In genomic region chr10:61751599-61751998, GRCh38 we compare ENCODE assay signal across 8 cellular contexts.
A peak's percentile ranks its signal among the peaks of the same experiment; 100 is the strongest.
DNase-seq lines count a peak whose midpoint lies in the region; ATAC-seq and TF ChIP-seq lines count a peak whose summit lies in the region.

No MANE protein-coding gene starts in this region.

- H3K9me3 Mint-ChIP-seq in CD4-positive, alpha-beta T cell: no peaks in the 10 kb centered on the region
- no peaks in the 10 kb centered on the region; a peak in 1 of 5 replicates for H3K9me3 Mint-ChIP-seq in H9

- peaks cover 29% of the 10 kb centered on the region for H3K4me1 Mint-ChIP-seq in CD4-positive, alpha-beta T cell (ENCODE audit: low read depth)
- peaks cover 25 to 26% of the 10 kb centered on the region in 2 experiments for H3K4me1 Mint-ChIP-seq in H9

- no peak overlapping the region for H3K56ac ChIP-seq in H9 (ENCODE audit: insufficient read length, low read depth, low read length)

- no peaks in the 10 kb centered on the region for H3K23me2 ChIP-seq in H9 (ENCODE audit: insufficient read length, low read depth, low read length, poor library complexity, severe bottlenecking)

- H3K14ac ChIP-seq in H9 (ENCODE audit: insufficient read depth, low read length): no peak overlapping the region

- H2AFZ ChIP-seq in PC-3 (ENCODE audit: low read length): peak overlapping the region; percentile 12
- H2AFZ ChIP-seq in H9 (ENCODE audit: low read length): no peak overlapping the region

- no peak overlapping the region for H4K5ac ChIP-seq in H9 (ENCODE audit: insufficient read length, low read depth, low read length)

- no peaks in the 10 kb centered on the region for H3K9me3 ChIP-seq in CD4-positive, alpha-beta T cell (ENCODE audit: control insufficient read depth, low read length)
- H3K9me3 ChIP-seq in PC-3 (ENCODE audit: low read length) (no peaks in the 10 kb centered on the region), right cardiac atrium (ENCODE audit: control insufficient read depth, low read length) (no peaks in the 10 kb centered on the region), H9 (ENCODE audit: control insufficient read depth, low read depth, low read length) (no peaks in the 10 kb centered on the region)

- H3K27me3 ChIP-seq in CD4-positive, alpha-beta T cell (ENCODE audit: control insufficient read depth, insufficient read depth, low read length): no peaks in the 10 kb centered on the region
- H3K27me3 ChIP-seq in PC-3 (ENCODE audit: low read length) (no peaks in the 10 kb centered on the region), right cardiac atrium (ENCODE audit: control insufficient read depth, insufficient read depth) (no peaks in the 10 kb centered on the region), H9 (ENCODE audit: insufficient read depth, low read length) (no peaks in the 10 kb centered on the region)

- H2BK12ac ChIP-seq in H9 (ENCODE audit: insufficient read length, low read depth, low read length): no peak overlapping the region

- no peak for ATAC-seq in CD4-positive, alpha-beta T cell (ENCODE audit: poor library complexity)
- peak; percentile 9 for ATAC-seq in GM21526 (IDR thresholded peaks at IDR 0.05; ENCODE audit: low FRiP score, unreplicated experiment)
- peak; percentile 18 for ATAC-seq in PC-3
- ATAC-seq in left colon: peak; percentile 3
- ATAC-seq in right cardiac atrium: no peak

- H3K79me1 ChIP-seq in H9 (ENCODE audit: insufficient read depth, low read depth, low read length, poor library complexity, severe bottlenecking): no peaks in the 10 kb centered on the region

- H3K4ac ChIP-seq in H9 (ENCODE audit: low read depth, low read length): no peak overlapping the region

- H3F3A ChIP-seq in PC-3 (ENCODE audit: low read length, unreplicated experiment): no peaks in the 10 kb centered on the region

- H3K4me3 Mint-ChIP-seq in CD4-positive, alpha-beta T cell: no peak overlapping the region
- no peak overlapping the region for H3K4me3 Mint-ChIP-seq in H9

- no peak overlapping the region for H4K91ac ChIP-seq in H9 (ENCODE audit: insufficient read length, low read depth, low read length)

- H3K9ac ChIP-seq in PC-3 (ENCODE audit: low read length) (peak overlapping the region; percentile 0; the same call in 1 of the 2 replicates), H9 (ENCODE audit: extremely low read depth, insufficient read length, low read length) (no peak overlapping the region)

- H2BK5ac ChIP-seq in H9 (ENCODE audit: insufficient read length, low read length): no peak overlapping the region

- H3K4me1 ChIP-seq in PC-3 (ENCODE audit: insufficient read depth, low read length) (peaks cover 26% of the 10 kb centered on the region), right cardiac atrium (ENCODE audit: control insufficient read depth, insufficient read depth, low read length) (no peaks in the 10 kb centered on the region), H9 (ENCODE audit: insufficient read depth, low read length) (no peaks in the 10 kb centered on the region)

- H3K4me2 ChIP-seq in PC-3 (ENCODE audit: low read length) (peak overlapping the region; percentile 55), H9 (ENCODE audit: insufficient read depth, insufficient read length, low read length) (no peak overlapping the region)

- H3K4me3 ChIP-seq in PC-3 (ENCODE audit: low read length): peak overlapping the region; percentile 12
- H3K4me3 ChIP-seq in right cardiac atrium (ENCODE audit: low read length): no peak overlapping the region

- H3K18ac ChIP-seq in H9 (ENCODE audit: insufficient read length, low read depth, low read length): no peak overlapping the region

- WGBS in right cardiac atrium: 68% methylated on average over 3 of the region's 3 CpGs
- no CpG with 5 or more reads among the region's 3 CpGs for WGBS in H9 (ENCODE audit: extremely low coverage, insufficient read length, low lambda C conversion rate)

- no peak overlapping the region for H3T11ph ChIP-seq in H9 (ENCODE audit: low read length)

- H4K20me1 ChIP-seq in PC-3 (ENCODE audit: low read length): no peaks in the 10 kb centered on the region
- no peaks in the 10 kb centered on the region for H4K20me1 ChIP-seq in H9 (ENCODE audit: control insufficient read depth, insufficient read depth, insufficient read length)

- no TSS peak for BruUV-seq in PC-3 (replicated peaks; lab: Mats Ljungman, UMichigan)

- intact Hi-C loops in CD4-positive, alpha-beta T cell (cut with DNase I, micrococcal nuclease): loop anchor here (2.0 to 5.0 kb wide), 6 partner anchors 66 to 496 kb away; partner anchors contain the start of gene ARID5B (in 1 of the 2)
- intact Hi-C loops in PC-3 (cut with micrococcal nuclease): loop anchor here (1.0 to 10.0 kb wide), 6 partner anchors 68 to 633 kb away; no protein-coding TSS in a partner anchor
- intact Hi-C loops in left colon (cut with DNase I, micrococcal nuclease): loop anchor here in 1 of 2 donors (10.0 kb wide), 1 partner anchor 83 kb away; no protein-coding TSS in a partner anchor
- intact Hi-C loops in right cardiac atrium (cut with DNase I): no loop called here

- H2AK5ac ChIP-seq in H9 (ENCODE audit: insufficient read length, low read length): no peak overlapping the region

- CTCF ChIA-PET in CD4-positive, alpha-beta T cell (lab: Charles Lee): interaction anchor here (0.6 to 2.1 kb wide), 10 partner anchors 15 to 493 kb away, joined by 3 to 20 read pairs (median 5); no protein-coding TSS in a partner anchor
- CTCF ChIA-PET in PC-3 (lab: Charles Lee): interaction anchor here (0.7 to 2.1 kb wide), 14 partner anchors 10 to 933 kb away, joined by 3 to 76 read pairs (median 11); partner anchors contain the start of gene ARID5B

- H2BK120ac ChIP-seq in H9 (ENCODE audit: low read depth, low read length, poor library complexity, severe bottlenecking): no peak overlapping the region

- POLR2A ChIA-PET in CD4-positive, alpha-beta T cell (lab: Charles Lee): interaction anchor here (0.6 to 2.0 kb wide), 6 partner anchors 10 to 192 kb away, joined by 4 to 10 read pairs (median 8); partner anchors contain the start of gene ARID5B
- POLR2A ChIA-PET in PC-3 (lab: Charles Lee; ENCODE audit: unreplicated experiment): interaction anchor here (0.6 to 1.6 kb wide), 3 partner anchors 68 to 172 kb away, joined by 3 to 16 read pairs (median 4); no protein-coding TSS in a partner anchor

- no peaks in the 10 kb centered on the region for H3K36me3 ChIP-seq in PC-3 (ENCODE audit: low read depth, low read length)

- H3K27me3 Mint-ChIP-seq in CD4-positive, alpha-beta T cell: no peaks in the 10 kb centered on the region
- H3K27me3 Mint-ChIP-seq in H9 (ENCODE audit: low read depth): no peaks in the 10 kb centered on the region

- H3K27ac ChIP-seq in CD4-positive, alpha-beta T cell (ENCODE audit: low read depth, low read length): no peak overlapping the region
- H3K27ac ChIP-seq in PC-3 (ENCODE audit: low read length) (peak overlapping the region; percentile 48), right cardiac atrium (ENCODE audit: low read length) (no peak overlapping the region), H9 (ENCODE audit: insufficient read length, low read depth, low read length) (no peak overlapping the region)

- TF ChIP-seq CTCF in CD4-positive, alpha-beta T cell (IDR thresholded peaks at IDR 0.05): no peak
- TF ChIP-seq CTCF in PC-3 (conservative IDR thresholded peaks at IDR 0.05; ENCODE audit: low read depth, low read length) (no peak), H9 (conservative IDR thresholded peaks at IDR 0.05) (no peak)

- DNase-seq in CD4-positive, alpha-beta T cell: no peak
- DNase-seq in PC-3: peak; percentile 31
- DNase-seq in left colon: no peak
- no peak for DNase-seq in right cardiac atrium
- DNase-seq in COR-L47 (lab: John Stamatoyannopoulos, UW): no peak
- DNase-seq in NCI-H1930 (lab: John Stamatoyannopoulos, UW): no peak
- DNase-seq in H9: no peak

- no peaks in the 10 kb centered on the region for H3K36me3 Mint-ChIP-seq in CD4-positive, alpha-beta T cell (ENCODE audit: low read depth)
- no peaks in the 10 kb centered on the region for H3K36me3 Mint-ChIP-seq in H9 (ENCODE audit: insufficient read depth in 1 of 3, low read depth in 3 of 3)

- no peak overlapping the region for H4K8ac ChIP-seq in H9 (replicated peaks; ENCODE audit: insufficient read length, low read depth, low read length)

- peak overlapping the region; percentile 42 for H3K27ac Mint-ChIP-seq in CD4-positive, alpha-beta T cell
- no peak overlapping the region for H3K27ac Mint-ChIP-seq in H9

- no peaks in the 10 kb centered on the region for H3K9me2 ChIP-seq in PC-3 (replicated peaks; ENCODE audit: low read length)

- H3K23ac ChIP-seq in H9 (ENCODE audit: insufficient read length, low read depth, low read length): no peak overlapping the region

- no peak overlapping the region for H2BK20ac ChIP-seq in H9 (ENCODE audit: low read depth, low read length, poor library complexity, severe bottlenecking)

- no peaks in the 10 kb centered on the region for H3K79me2 ChIP-seq in PC-3 (ENCODE audit: low read length)
- no peaks in the 10 kb centered on the region for H3K79me2 ChIP-seq in H9 (ENCODE audit: insufficient read depth, low read length)

- no peak overlapping the region for H2BK15ac ChIP-seq in H9 (ENCODE audit: low read depth, low read length)

Comparison
In these comparisons a context has a peak if more than half of its experiments do, and no peak if none do; other contexts are left out.
1. ATAC-seq: peak in GM21526 (single experiment), PC-3 (single experiment) and left colon (single experiment); none in CD4-positive, alpha-beta T cell (single experiment) and right cardiac atrium (0 of 2).
2. intact Hi-C loops: an anchor here in CD4-positive, alpha-beta T cell (2.0 to 5.0 kb wide) and PC-3 (1.0 to 10.0 kb wide); none called in right cardiac atrium.